Comparison of ENCODE assay signal across 21 cellular contexts in genomic region chr3:112007641-112008040, GRCh38. TPM values are rescaled to one million over a fixed set of nuclear protein-coding genes. Genes with fewer than 3 reads are reported as not detected.
DNase-seq lines count a peak whose midpoint lies in the region; TF ChIP-seq lines count a peak whose summit lies in the region.
"Had no signal": no experiment of that assay in that cellular context is flagged by ENCODE, and none has a peak within 500 bp of the region (broad histone marks: within the 10 kb centered on the region; RNA-seq: fewer than 3 reads in every experiment).

No MANE protein-coding gene starts in this region.

- no peaks in the 10 kb centered on the region for H3K9me3 Mint-ChIP-seq in neural progenitor cell
- H3K9me3 Mint-ChIP-seq: activated T-helper 17 cell treated with anti-CD3 and anti-CD28 coated beads, Interleukin-2, amount 50 U/mL, for 72 hours had no signal

- no peaks in the 10 kb centered on the region for H3K9me3 ChIP-seq in neural progenitor cell (ENCODE audit: low read depth)
- H3K9me3 ChIP-seq: adrenal gland, left lung had no signal

- peaks cover 9% of the 10 kb centered on the region for H3K27me3 ChIP-seq in neural progenitor cell
- H3K27me3 ChIP-seq: adrenal gland; BLaER1 treated with 17β-estradiol and CSF1 and Interleukin-3, amounts not matched to agents 10 nM and 100 nM; left lung had no signal

- TF ChIP-seq CTCF in cardiac fibroblast (IDR thresholded peaks at IDR 0.05; ENCODE audit: low read depth, low read length) (no peak), neural progenitor cell (IDR thresholded peaks at IDR 0.05) (no peak)

- H3K4me1 ChIP-seq in neural progenitor cell = peaks cover 25% of the 10 kb centered on the region
- H3K4me1 ChIP-seq: left lung had no signal

- H3K27ac ChIP-seq in neural progenitor cell (no peak overlapping the region), substantia nigra (ENCODE audit: low read depth, low read length, poor library complexity, severe bottlenecking) (no peak overlapping the region)
- H3K27ac ChIP-seq: adrenal gland; BLaER1 treated with 17β-estradiol and CSF1 and Interleukin-3, amounts not matched to agents 10 nM and 100 nM; KMS-11; left lung had no signal

- no peaks in the 10 kb centered on the region for H3K36me3 ChIP-seq in neural progenitor cell
- H3K36me3 ChIP-seq: adrenal gland; BLaER1 treated with 17β-estradiol and CSF1 and Interleukin-3, amounts not matched to agents 10 nM and 100 nM; left lung had no signal

- H2AFZ ChIP-seq in neural progenitor cell (replicated peaks) = no peak overlapping the region

- H3K4me2 ChIP-seq in neural progenitor cell = no peak overlapping the region
- H3K4me2 ChIP-seq: BLaER1 treated with 17β-estradiol and CSF1 and Interleukin-3, amounts not matched to agents 10 nM and 100 nM; KMS-11 had no signal

- H3K27me3 Mint-ChIP-seq in neural progenitor cell (ENCODE audit: insufficient read depth, low read depth) = no peaks in the 10 kb centered on the region
- H3K27me3 Mint-ChIP-seq: activated T-helper 17 cell treated with anti-CD3 and anti-CD28 coated beads, Interleukin-2, amount 50 U/mL, for 72 hours had no signal

- no peak overlapping the region for H3K9ac ChIP-seq in neural progenitor cell
- H3K9ac ChIP-seq: BLaER1 treated with 17β-estradiol and CSF1 and Interleukin-3, amounts not matched to agents 10 nM and 100 nM; KMS-11 had no signal

- H4K20me1 ChIP-seq in neural progenitor cell (ENCODE audit: low read depth) = peaks cover 43% of the 10 kb centered on the region
- H4K20me1 ChIP-seq: BLaER1 treated with 17β-estradiol and CSF1 and Interleukin-3, amounts not matched to agents 10 nM and 100 nM had no signal

- H3K27ac Mint-ChIP-seq in neural progenitor cell = no peak overlapping the region
- H3K27ac Mint-ChIP-seq: activated CD8-positive, alpha-beta T cell treated with anti-CD3 and anti-CD28 coated beads, Interleukin-2, amount 10 ng/mL, durations not matched to agents 7 days and 5 days; activated T-helper 17 cell treated with anti-CD3 and anti-CD28 coated beads, Interleukin-2, amount 50 U/mL, for 72 hours had no signal

- H3K79me2 ChIP-seq in neural progenitor cell (ENCODE audit: low read depth) = no peaks in the 10 kb centered on the region

- H3K4me1 Mint-ChIP-seq in neural progenitor cell = peaks cover 56% of the 10 kb centered on the region

- DNase-seq in AG08395 (ENCODE audit: low spot score) (peak; percentile 31), GM04504 (ENCODE audit: low read depth) (peak; percentile 62), cardiac fibroblast (ENCODE audit: low read depth in 2 of 2) (peak; percentile 43 to 72), kidney tubule cell (ENCODE audit: low spot score) (peak; percentile 27), neural progenitor cell (ENCODE audit: low spot score) (no peak), activated T-cell treated with anti-CD3 and anti-CD28 coated beads for 4 hours (no peak), substantia nigra (lab: John Stamatoyannopoulos, UW) (no peak)
- no peak for DNase-seq in stimulated activated naive CD4-positive, alpha-beta T cell (lab: John Stamatoyannopoulos, UW)
- DNase-seq: dermis blood vessel endothelial cell, left lung, NCI-H1417 treated with DMSO at 0.1 percent for 48 hours, NCI-H510A treated with DMSO at 0.1 percent for 48 hours, SW 1271 had no signal

- H3K4me3 ChIP-seq in cardiac fibroblast (replicated peaks in 1 of 2; ENCODE audit: low read depth in 2 of 2, low read length in 2 of 2) = no peak overlapping the region
- no peak overlapping the region for H3K4me3 ChIP-seq in neural progenitor cell
- H3K4me3 ChIP-seq: adrenal gland; BLaER1 treated with 17β-estradiol and CSF1 and Interleukin-3, amounts not matched to agents 10 nM and 100 nM; left lung had no signal

- H3K4me3 Mint-ChIP-seq in neural progenitor cell = no peak overlapping the region
- H3K4me3 Mint-ChIP-seq: activated CD8-positive, alpha-beta T cell treated with anti-CD3 and anti-CD28 coated beads, Interleukin-2, amount 10 ng/mL, durations not matched to agents 7 days and 5 days; activated T-helper 17 cell treated with anti-CD3 and anti-CD28 coated beads, Interleukin-2, amount 50 U/mL, for 72 hours had no signal

- H3K36me3 Mint-ChIP-seq in neural progenitor cell = peaks cover 80% of the 10 kb centered on the region

- H3F3A ChIP-seq in neural progenitor cell (ENCODE audit: low read depth) = peaks cover 4% of the 10 kb centered on the region

RNA-seq across cellular contexts. Expression of gene TAGLN3, which starts 8.9 kb away (rescaled TPM):
- 46.6 and 51.2 TPM in 2 replicates for total RNA-seq in neural progenitor cell (ENCODE audit: low replicate concordance)
- total RNA-seq: activated CD8-positive, alpha-beta T cell treated with anti-CD3 and anti-CD28 coated beads, Interleukin-2, amount 10 ng/mL, durations not matched to agents 7 days and 5 days; esophagus mucosa; posterior vena cava; subcutaneous adipose tissue had no signal

RNA-seq across cellular contexts. Expression of gene TMPRSS7, which starts 26.9 kb away (rescaled TPM):
- total RNA-seq in neural progenitor cell (ENCODE audit: low replicate concordance) = not detected in 2 replicates
- total RNA-seq: activated CD8-positive, alpha-beta T cell treated with anti-CD3 and anti-CD28 coated beads, Interleukin-2, amount 10 ng/mL, durations not matched to agents 7 days and 5 days; adrenal gland; dermis blood vessel endothelial cell; esophagus mucosa; posterior vena cava; subcutaneous adipose tissue had no signal

RNA-seq across cellular contexts. Expression of gene ABHD10, which starts 28.8 kb away (rescaled TPM):
- 41.3 and 82.9 TPM in 2 replicates for total RNA-seq in neural progenitor cell (ENCODE audit: low replicate concordance)

Comparison
In these comparisons a context has a peak if more than half of its experiments do, and no peak if none do; other contexts are left out.
1. DNase-seq: peak in AG08395 (single experiment), GM04504 (single experiment), cardiac fibroblast (2 of 2) and kidney tubule cell (single experiment); none in neural progenitor cell (single experiment), activated T-cell treated with anti-CD3 and anti-CD28 coated beads for 4 hours (single experiment), stimulated activated naive CD4-positive, alpha-beta T cell (0 of 6) and substantia nigra (0 of 49).